In genomic region chr15:66149871-66150270, GRCh38 we compare ENCODE assay signal across 24 cellular contexts.
"Had no signal": no experiment of that assay in that cellular context is flagged by ENCODE, and none has a peak within 500 bp of the region (broad histone marks: within the 10 kb centered on the region; RNA-seq: fewer than 3 reads in every experiment).

No MANE protein-coding gene starts in this region.

- H3K4me1 ChIP-seq: SJSA1 had no signal

- H3K36me3 ChIP-seq: SJSA1 had no signal

- DNase-seq: Kasumi-1, MV-4-11, NCI-H1048, NCI-H1105, NCI-H1436 treated with DMSO at 0.1 percent for 48 hours, NCI-H1694, NCI-H187 treated with DMSO at 0.1 percent for 48 hours, NCI-H2029 treated with DMSO at 0.1 percent for 48 hours, NCI-H2171 treated with DMSO at 0.1 percent for 48 hours, NCI-H345, NCI-H446 treated with DMSO at 0.1 percent for 48 hours, NCI-H510A treated with DMSO at 0.1 percent for 48 hours, NCI-H526 treated with DMSO at 0.1 percent for 48 hours, NCI-H748 treated with DMSO at 0.1 percent for 48 hours, OCI-M1, Right ventricle myocardium superior, RPMI8226, SIG-M5, SW 1271, T-helper 1 cell had no signal

- H3K4me2 ChIP-seq: KMS-11 had no signal

- H3K27ac ChIP-seq: KMS-11, SJSA1, SK-N-MC had no signal

- H3K9me3 ChIP-seq: SJSA1 had no signal

- ATAC-seq: K562 had no signal

- H3K4me3 ChIP-seq: K562, SJSA1, SK-N-MC had no signal
